ENCODE assay signal across 1 cellular context in the genomic region with DNA sequence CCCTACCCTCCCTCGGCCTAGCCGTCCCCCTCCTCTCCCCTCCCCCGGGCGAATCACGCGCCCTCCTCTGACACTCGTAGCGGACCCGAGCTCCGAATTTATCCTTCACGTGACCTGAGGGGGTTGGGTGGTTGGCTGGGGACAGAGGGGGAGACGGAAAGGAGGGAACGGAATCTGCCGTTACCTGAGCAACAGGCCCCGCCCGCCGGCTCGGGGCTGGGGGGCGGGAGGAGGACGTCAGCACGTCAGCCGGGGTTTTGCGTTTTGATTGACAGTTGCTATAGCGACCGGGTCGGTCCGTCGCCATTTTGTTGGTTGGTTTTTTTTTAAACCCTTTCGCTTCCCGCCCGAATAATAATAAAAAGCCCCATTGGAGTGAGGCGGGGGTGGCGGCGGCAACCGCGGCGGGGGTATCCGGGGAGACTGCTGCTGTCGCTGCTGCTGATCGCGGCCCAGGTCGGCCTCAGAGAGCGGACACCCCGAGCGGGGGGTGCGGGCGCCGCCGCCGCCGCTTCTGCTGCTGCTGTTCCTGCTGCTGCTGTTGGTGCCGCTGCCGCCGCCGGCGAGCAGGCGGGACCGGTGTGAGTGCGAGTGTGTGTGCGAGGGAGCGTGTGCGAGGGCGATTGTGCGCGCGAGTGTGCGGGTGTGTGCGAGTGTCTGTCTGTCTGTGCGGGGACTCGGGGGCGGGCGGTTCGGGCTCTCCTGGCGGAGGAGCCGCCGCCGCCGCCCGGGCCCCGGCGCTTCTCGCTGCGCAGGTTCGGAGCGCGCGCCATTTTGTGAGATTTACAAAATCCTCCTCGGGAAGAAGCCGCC.
TF ChIP-seq lines count a peak whose summit lies in the region.

A gene (plus strand): TSS at position 286 of the 813 bp plus-strand sequence. CDS start 53,602 bp downstream, outside the sequence.

TF ChIP-seq in K562, 482 proteins besides CTCF, POLR2A, EP300 and RAD21 (continued from another document):
- TF ChIP-seq, protein P1, sequence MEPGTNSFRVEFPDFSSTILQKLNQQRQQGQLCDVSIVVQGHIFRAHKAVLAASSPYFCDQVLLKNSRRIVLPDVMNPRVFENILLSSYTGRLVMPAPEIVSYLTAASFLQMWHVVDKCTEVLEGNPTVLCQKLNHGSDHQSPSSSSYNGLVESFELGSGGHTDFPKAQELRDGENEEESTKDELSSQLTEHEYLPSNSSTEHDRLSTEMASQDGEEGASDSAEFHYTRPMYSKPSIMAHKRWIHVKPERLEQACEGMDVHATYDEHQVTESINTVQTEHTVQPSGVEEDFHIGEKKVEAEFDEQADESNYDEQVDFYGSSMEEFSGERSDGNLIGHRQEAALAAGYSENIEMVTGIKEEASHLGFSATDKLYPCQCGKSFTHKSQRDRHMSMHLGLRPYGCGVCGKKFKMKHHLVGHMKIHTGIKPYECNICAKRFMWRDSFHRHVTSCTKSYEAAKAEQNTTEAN (CRISPR knock-in tag; IDR thresholded peaks at IDR 0.05), result no peak
- TF ChIP-seq ZFPM2 (CRISPR knock-in tag; IDR thresholded peaks at IDR 0.05), result no peak
- peak; percentile 87 for TF ChIP-seq ZNF444 (CRISPR knock-in tag; IDR thresholded peaks at IDR 0.05)
- peak; percentile 46 for TF ChIP-seq SP2 (IDR thresholded peaks at IDR 0.05; ENCODE audit: extremely low read depth, low read depth, low read length, poor library complexity, severe bottlenecking)
- TF ChIP-seq POLR2AphosphoS2 (IDR thresholded peaks at IDR 0.05; ENCODE audit: low read length), result no peak
- TF ChIP-seq U2AF1 (optimal IDR thresholded peaks at IDR 0.05; ENCODE audit: low read depth, low read length), result peak; percentile 86
- TF ChIP-seq ZNF384 (IDR thresholded peaks at IDR 0.05; ENCODE audit: low read depth, low read length), result peak; percentile 94
- TF ChIP-seq, protein P2, sequence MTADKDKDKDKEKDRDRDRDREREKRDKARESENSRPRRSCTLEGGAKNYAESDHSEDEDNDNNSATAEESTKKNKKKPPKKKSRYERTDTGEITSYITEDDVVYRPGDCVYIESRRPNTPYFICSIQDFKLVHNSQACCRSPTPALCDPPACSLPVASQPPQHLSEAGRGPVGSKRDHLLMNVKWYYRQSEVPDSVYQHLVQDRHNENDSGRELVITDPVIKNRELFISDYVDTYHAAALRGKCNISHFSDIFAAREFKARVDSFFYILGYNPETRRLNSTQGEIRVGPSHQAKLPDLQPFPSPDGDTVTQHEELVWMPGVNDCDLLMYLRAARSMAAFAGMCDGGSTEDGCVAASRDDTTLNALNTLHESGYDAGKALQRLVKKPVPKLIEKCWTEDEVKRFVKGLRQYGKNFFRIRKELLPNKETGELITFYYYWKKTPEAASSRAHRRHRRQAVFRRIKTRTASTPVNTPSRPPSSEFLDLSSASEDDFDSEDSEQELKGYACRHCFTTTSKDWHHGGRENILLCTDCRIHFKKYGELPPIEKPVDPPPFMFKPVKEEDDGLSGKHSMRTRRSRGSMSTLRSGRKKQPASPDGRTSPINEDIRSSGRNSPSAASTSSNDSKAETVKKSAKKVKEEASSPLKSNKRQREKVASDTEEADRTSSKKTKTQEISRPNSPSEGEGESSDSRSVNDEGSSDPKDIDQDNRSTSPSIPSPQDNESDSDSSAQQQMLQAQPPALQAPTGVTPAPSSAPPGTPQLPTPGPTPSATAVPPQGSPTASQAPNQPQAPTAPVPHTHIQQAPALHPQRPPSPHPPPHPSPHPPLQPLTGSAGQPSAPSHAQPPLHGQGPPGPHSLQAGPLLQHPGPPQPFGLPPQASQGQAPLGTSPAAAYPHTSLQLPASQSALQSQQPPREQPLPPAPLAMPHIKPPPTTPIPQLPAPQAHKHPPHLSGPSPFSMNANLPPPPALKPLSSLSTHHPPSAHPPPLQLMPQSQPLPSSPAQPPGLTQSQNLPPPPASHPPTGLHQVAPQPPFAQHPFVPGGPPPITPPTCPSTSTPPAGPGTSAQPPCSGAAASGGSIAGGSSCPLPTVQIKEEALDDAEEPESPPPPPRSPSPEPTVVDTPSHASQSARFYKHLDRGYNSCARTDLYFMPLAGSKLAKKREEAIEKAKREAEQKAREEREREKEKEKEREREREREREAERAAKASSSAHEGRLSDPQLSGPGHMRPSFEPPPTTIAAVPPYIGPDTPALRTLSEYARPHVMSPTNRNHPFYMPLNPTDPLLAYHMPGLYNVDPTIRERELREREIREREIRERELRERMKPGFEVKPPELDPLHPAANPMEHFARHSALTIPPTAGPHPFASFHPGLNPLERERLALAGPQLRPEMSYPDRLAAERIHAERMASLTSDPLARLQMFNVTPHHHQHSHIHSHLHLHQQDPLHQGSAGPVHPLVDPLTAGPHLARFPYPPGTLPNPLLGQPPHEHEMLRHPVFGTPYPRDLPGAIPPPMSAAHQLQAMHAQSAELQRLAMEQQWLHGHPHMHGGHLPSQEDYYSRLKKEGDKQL (CRISPR knock-in tag; IDR thresholded peaks at IDR 0.05; ENCODE audit: borderline replicate concordance), result no peak
- TF ChIP-seq ZNF696 (CRISPR knock-in tag; conservative IDR thresholded peaks at IDR 0.05), result no peak
- TF ChIP-seq RUNX1 (IDR thresholded peaks at IDR 0.05; ENCODE audit: low read depth), result no peak
- TF ChIP-seq MCM5 (IDR thresholded peaks at IDR 0.05; ENCODE audit: low read depth), result no peak
- TF ChIP-seq ZEB2 (IDR thresholded peaks at IDR 0.05), result no peak
